In genomic region chr20:11296221-11296620, GRCh38 we compare ENCODE assay signal across 21 cellular contexts.
"Had no signal": no experiment of that assay in that cellular context is flagged by ENCODE, and none has a peak within 500 bp of the region (broad histone marks: within the 10 kb centered on the region; RNA-seq: fewer than 3 reads in every experiment).

No MANE protein-coding gene starts in this region.

- H3K36me3 Mint-ChIP-seq: activated CD4-positive, alpha-beta memory T cell treated with anti-CD3 and anti-CD28 coated beads for 36 hours; activated naive CD8-positive, alpha-beta T cell treated with anti-CD3 and anti-CD28 coated beads for 36 hours; mesothelial cell of epicardium; natural killer cell; WTC11 had no signal

- H2AFZ ChIP-seq: parathyroid adenoma had no signal

- H3K27ac Mint-ChIP-seq: activated CD4-positive, alpha-beta memory T cell treated with anti-CD3 and anti-CD28 coated beads for 36 hours; activated naive CD8-positive, alpha-beta T cell treated with anti-CD3 and anti-CD28 coated beads for 36 hours; mesothelial cell of epicardium; natural killer cell; stimulated activated naive CD8-positive, alpha-beta T cell treated with anti-CD3 and anti-CD28 coated beads, Interleukin-15, Interleukin-2, amounts not matched to agents 100 ng/mL and 50 ng/mL, for 24 hours had no signal

- H3K27me3 Mint-ChIP-seq: activated CD4-positive, alpha-beta memory T cell treated with anti-CD3 and anti-CD28 coated beads for 36 hours had no signal

- DNase-seq: activated CD4-positive, alpha-beta memory T cell treated with anti-CD3 and anti-CD28 coated beads for 36 hours; activated CD4-positive, alpha-beta T cell treated with anti-CD3 and anti-CD28 coated beads for 4 hours; activated naive CD4-positive, alpha-beta T cell treated with Interleukin-2 at 50 U/mL for 16 hours; activated naive CD8-positive, alpha-beta T cell treated with anti-CD3 and anti-CD28 coated beads for 36 hours; activated T-cell treated with anti-CD3 and anti-CD28 coated beads, Interleukin-2, amount 50 U/mL, for 48 hours; amniotic stem cell; cerebellar nuclear complex; foreskin fibroblast; kidney; left lung; natural killer cell; right cardiac atrium; stimulated activated CD4-positive, alpha-beta T cell treated with anti-CD3 and anti-CD28 coated beads, Interleukin-4, amount 100 ng/mL, for 4 hours; substantia nigra; thyroid gland had no signal

- FAIRE-seq: kidney had no signal

- H3K27ac ChIP-seq: coronary artery, left lung, parathyroid adenoma, thyroid gland had no signal

- H3K9me3 ChIP-seq: left lung, thyroid gland had no signal

- H3K4me1 Mint-ChIP-seq: activated naive CD8-positive, alpha-beta T cell treated with anti-CD3 and anti-CD28 coated beads for 36 hours; mesothelial cell of epicardium; natural killer cell had no signal

- H3K36me3 ChIP-seq: left lung, thyroid gland had no signal

- H3K9me3 Mint-ChIP-seq: activated CD4-positive, alpha-beta memory T cell treated with anti-CD3 and anti-CD28 coated beads for 36 hours; activated naive CD8-positive, alpha-beta T cell treated with anti-CD3 and anti-CD28 coated beads for 36 hours; mesothelial cell of epicardium had no signal

- ATAC-seq: left lung, natural killer cell, right cardiac atrium, WTC11 had no signal

- H3K79me2 ChIP-seq: parathyroid adenoma had no signal

- H3K27me3 ChIP-seq: left lung, thyroid gland had no signal

- H3K4me3 ChIP-seq: coronary artery, left lung, lung, thyroid gland had no signal

- H3K4me3 Mint-ChIP-seq: activated CD4-positive, alpha-beta memory T cell treated with anti-CD3 and anti-CD28 coated beads for 36 hours; activated naive CD8-positive, alpha-beta T cell treated with anti-CD3 and anti-CD28 coated beads for 36 hours; mesothelial cell of epicardium; natural killer cell; stimulated activated naive CD8-positive, alpha-beta T cell treated with anti-CD3 and anti-CD28 coated beads, Interleukin-15, Interleukin-2, amounts not matched to agents 100 ng/mL and 50 ng/mL, for 24 hours; WTC11 had no signal

- H3K9ac ChIP-seq: parathyroid adenoma had no signal

- H3K4me1 ChIP-seq: left lung, parathyroid adenoma, thyroid gland had no signal
